32 cellular contexts compared by ENCODE assay signal in genomic region chr11:94445641-94446040, GRCh38. TPM values are rescaled to one million over a fixed set of nuclear protein-coding genes. Genes with fewer than 3 reads are reported as not detected.
"Had no signal": no experiment of that assay in that cellular context is flagged by ENCODE, and none has a peak within 500 bp of the region (broad histone marks: within the 10 kb centered on the region; RNA-seq: fewer than 3 reads in every experiment).

No MANE protein-coding gene starts in this region.

- H2AFZ ChIP-seq: neural progenitor cell, parathyroid adenoma had no signal

- H3K27me3 Mint-ChIP-seq: stimulated activated memory B cell treated with anti-CD40 and anti-IgM and Interleukin-4, amounts not matched to agents 10 μg/mL and 1 μg/mL and 100 μg/mL, for 72 hours; stimulated activated naive CD8-positive, alpha-beta T cell treated with anti-CD3 and anti-CD28 coated beads, Interleukin-15, amount 100 ng/mL, for 72 hours; type B pancreatic cell had no signal

- DNase-seq: natural killer cell; occipital lobe; ovary; posterior cingulate gyrus; psoas muscle; right cardiac atrium; spleen; stimulated activated CD4-positive, alpha-beta T cell treated with anti-CD3 and anti-CD28 coated beads, Interleukin-12 subunit alpha, Interleukin-12 subunit beta, amount 100 ng/mL, for 4 hours; stimulated activated CD4-positive, alpha-beta T cell treated with anti-CD3 and anti-CD28 coated beads, Interleukin-1b, Interleukin-23, amount 100 ng/mL, for 48 hours; stimulated activated CD4-positive, alpha-beta T cell treated with anti-CD3 and anti-CD28 coated beads, Interleukin-4, amount 100 ng/mL, for 1 hour; stimulated activated CD4-positive, alpha-beta T cell treated with anti-CD3 and anti-CD28 coated beads, Interleukin-4, amount 100 ng/mL, for 4 hours; stimulated activated CD8-positive, alpha-beta memory T cell treated with anti-CD3 and anti-CD28 coated beads, Interleukin-4, amount 100 ng/mL, for 48 hours; stimulated activated naive CD4-positive, alpha-beta T cell; stimulated activated naive CD8-positive, alpha-beta T cell treated with anti-CD3 and anti-CD28 coated beads, Interleukin-15, amount 100 ng/mL, for 72 hours; stimulated activated naive CD8-positive, alpha-beta T cell treated with anti-CD3 and anti-CD28 coated beads, Interleukin-15, Interleukin-2, amounts not matched to agents 100 U/mL and 50 U/mL, for 24 hours; substantia nigra; testis; tibial artery; transverse colon; upper lobe of right lung; uterus had no signal

- H3K27ac Mint-ChIP-seq: natural killer cell; nephron; neural progenitor cell; progenitor cell of endocrine pancreas; stimulated activated memory B cell treated with anti-CD40 and anti-IgM and Interleukin-4, amounts not matched to agents 10 μg/mL and 1 μg/mL and 100 μg/mL, for 72 hours; stimulated activated naive CD8-positive, alpha-beta T cell treated with anti-CD3 and anti-CD28 coated beads, Interleukin-15, amount 100 ng/mL, for 72 hours; type B pancreatic cell had no signal

- H3K9ac ChIP-seq: neural progenitor cell, parathyroid adenoma had no signal

- H3K27me3 ChIP-seq: neural progenitor cell, ovary, spleen, suprapubic skin, testis, tibial artery, transverse colon, upper lobe of right lung, uterus had no signal

- ATAC-seq: natural killer cell; psoas muscle; right cardiac atrium; sciatic nerve; stimulated activated memory B cell treated with anti-CD40 and anti-IgM and Interleukin-4, amounts not matched to agents 10 μg/mL and 1 μg/mL and 100 μg/mL, for 72 hours; stimulated activated naive CD8-positive, alpha-beta T cell treated with anti-CD3 and anti-CD28 coated beads, Interleukin-15, amount 100 ng/mL, for 72 hours; stimulated activated naive CD8-positive, alpha-beta T cell treated with anti-CD3 and anti-CD28 coated beads, Interleukin-15, Interleukin-2, amounts not matched to agents 100 U/mL and 50 U/mL, for 24 hours; upper lobe of right lung had no signal

- H3K9me3 ChIP-seq: ovary, psoas muscle, spleen, suprapubic skin, testis, tibial artery, transverse colon, upper lobe of right lung, uterus had no signal

- H3K27ac ChIP-seq: neural progenitor cell, ovary, parathyroid adenoma, psoas muscle, skin epidermis, spleen, suprapubic skin, testis, tibial artery, transverse colon, upper lobe of right lung, uterus had no signal

- H3K4me1 ChIP-seq: parathyroid adenoma, psoas muscle, spleen, suprapubic skin, testis, tibial artery, transverse colon, upper lobe of right lung, uterus had no signal

- H3K4me3 ChIP-seq: neural progenitor cell, ovary, psoas muscle, skin epidermis, smooth muscle cell, spleen, suprapubic skin, testis, tibial artery, transverse colon, upper lobe of right lung, uterus had no signal

- H3K36me3 ChIP-seq: ovary, uterus had no signal

- H3K4me2 ChIP-seq: neural progenitor cell, smooth muscle cell had no signal

- H3K79me2 ChIP-seq: parathyroid adenoma had no signal

- H3K4me3 Mint-ChIP-seq: natural killer cell; nephron; neural progenitor cell; stimulated activated memory B cell treated with anti-CD40 and anti-IgM and Interleukin-4, amounts not matched to agents 10 μg/mL and 1 μg/mL and 100 μg/mL, for 72 hours; stimulated activated naive CD8-positive, alpha-beta T cell treated with anti-CD3 and anti-CD28 coated beads, Interleukin-15, amount 100 ng/mL, for 72 hours; type B pancreatic cell had no signal

- H3K4me1 Mint-ChIP-seq: nephron; stimulated activated memory B cell treated with anti-CD40 and anti-IgM and Interleukin-4, amounts not matched to agents 10 μg/mL and 1 μg/mL and 100 μg/mL, for 72 hours; stimulated activated naive CD8-positive, alpha-beta T cell treated with anti-CD3 and anti-CD28 coated beads, Interleukin-15, amount 100 ng/mL, for 72 hours had no signal

- H3K9me3 Mint-ChIP-seq: natural killer cell; nephron; neural progenitor cell; stimulated activated memory B cell treated with anti-CD40 and anti-IgM and Interleukin-4, amounts not matched to agents 10 μg/mL and 1 μg/mL and 100 μg/mL, for 72 hours; stimulated activated naive CD8-positive, alpha-beta T cell treated with anti-CD3 and anti-CD28 coated beads, Interleukin-15, amount 100 ng/mL, for 72 hours; type B pancreatic cell had no signal

RNA-seq across cellular contexts. Expression of gene GPR83, which starts 44.4 kb away (rescaled TPM):
- total RNA-seq: osteoblast had no signal
